ENCODE assay signal across 12 cellular contexts in genomic region chr12:123763093-123763492, GRCh38. TPM values are rescaled to one million over a fixed set of nuclear protein-coding genes. Genes with fewer than 3 reads are reported as not detected.
DNase-seq lines count a peak whose midpoint lies in the region; ATAC-seq and TF ChIP-seq lines count a peak whose summit lies in the region.
"Had no signal": no experiment of that assay in that cellular context is flagged by ENCODE, and none has a peak within 500 bp of the region (broad histone marks: within the 10 kb centered on the region; RNA-seq: fewer than 3 reads in every experiment).

No MANE protein-coding gene starts in this region.

- no peak overlapping the region for H3K27ac Mint-ChIP-seq in CD8-positive, alpha-beta T cell
- H3K27ac Mint-ChIP-seq: activated T-helper 1 cell treated with anti-CD3 and anti-CD28 coated beads, Interleukin-12 subunit alpha, Interleukin-12 subunit beta, Interleukin-2, Interleukin-4 antibody, amounts not matched to agents 30 ng/mL and 10 ng/mL and 1 ng/mL, durations not matched to agents 14 hours and 24 hours and 36 hours had no signal

- POLR2A ChIA-PET in CD8-positive, alpha-beta T cell (lab: Charles Lee): no interaction called here

- no peak overlapping the region for H4K5ac ChIP-seq in mesendoderm (ENCODE audit: low read length)

- CTCF ChIA-PET in CD8-positive, alpha-beta T cell (lab: Charles Lee): no interaction called here

- H3K56ac ChIP-seq in mesendoderm (ENCODE audit: low read length): no peak overlapping the region

- DNase-seq in CD8-positive, alpha-beta T cell: no peak
- DNase-seq in H7 (peak; percentile 90), mesendoderm (peak; percentile 79), mesenchymal stem cell (no peak), SIG-M5 (lab: John Stamatoyannopoulos, UW) (no peak)
- no peak for DNase-seq in activated CD4-positive, CD25-positive, alpha-beta regulatory T cell treated with anti-CD3 and anti-CD28 coated beads, Interleukin-2, amount 50 U/mL, for 72 hours
- DNase-seq: erythroblast; RPMI8226; stimulated activated naive B cell treated with anti-CD40 and anti-IgM and Interleukin-4, amounts not matched to agents 10 μg/mL and 1 μg/mL and 100 μg/mL, for 72 hours had no signal

- H3K23ac ChIP-seq in mesendoderm (ENCODE audit: low read length) (no peak overlapping the region), mesenchymal stem cell (ENCODE audit: low read length in 2 of 2) (no peak overlapping the region)

- H3K9me3 ChIP-seq in CD8-positive, alpha-beta T cell (ENCODE audit: low read length): no peaks in the 10 kb centered on the region
- H3K9me3 ChIP-seq in duodenal mucosa (ENCODE audit: control insufficient read depth in 1 of 2, low read length in 2 of 2) (no peaks in the 10 kb centered on the region), mesenchymal stem cell (ENCODE audit: control insufficient read depth, low read length) (no peaks in the 10 kb centered on the region)

- peaks cover 9% of the 10 kb centered on the region for H3K4me1 Mint-ChIP-seq in CD8-positive, alpha-beta T cell (ENCODE audit: low read depth)

- H3K79me1 ChIP-seq in mesendoderm (ENCODE audit: low read length): no peaks in the 10 kb centered on the region
- H3K79me1 ChIP-seq in mesenchymal stem cell (replicated peaks; ENCODE audit: low read length, poor library complexity, severe bottlenecking): no peaks in the 10 kb centered on the region

- no peak overlapping the region for H4K8ac ChIP-seq in mesendoderm (ENCODE audit: low read depth, low read length)
- H4K8ac ChIP-seq in mesenchymal stem cell (ENCODE audit: low read length): no peak overlapping the region

- H2AFZ ChIP-seq in mesenchymal stem cell (ENCODE audit: low read depth, low read length): no peak overlapping the region

- no peak overlapping the region for H3K4ac ChIP-seq in mesendoderm (ENCODE audit: low read depth, low read length)
- H3K4ac ChIP-seq in mesenchymal stem cell (ENCODE audit: low read depth in 1 of 2, low read length in 2 of 2): no peak overlapping the region

- H3K27me3 Mint-ChIP-seq in CD8-positive, alpha-beta T cell (ENCODE audit: low read depth): no peaks in the 10 kb centered on the region
- H3K27me3 Mint-ChIP-seq: stimulated activated naive B cell treated with anti-CD40 and anti-IgM and Interleukin-4, amounts not matched to agents 10 μg/mL and 1 μg/mL and 100 μg/mL, for 72 hours had no signal

- peak overlapping the region; percentile 95 for H3K4me2 ChIP-seq in mesendoderm (ENCODE audit: low read length)
- no peak overlapping the region for H3K4me2 ChIP-seq in mesenchymal stem cell (ENCODE audit: low read length, poor library complexity, severe bottlenecking)

- H3K27me3 ChIP-seq in CD8-positive, alpha-beta T cell (ENCODE audit: insufficient read depth, low read length): no peaks in the 10 kb centered on the region
- peaks cover 13% of the 10 kb centered on the region for H3K27me3 ChIP-seq in H7 (ENCODE audit: control insufficient read depth, insufficient read depth, low read length)
- H3K27me3 ChIP-seq in duodenal mucosa (ENCODE audit: control insufficient read depth in 1 of 2, insufficient read depth in 2 of 2, low read length in 2 of 2): no peaks in the 10 kb centered on the region
- H3K27me3 ChIP-seq in mesendoderm (ENCODE audit: insufficient read depth, low read length, poor library complexity): no peaks in the 10 kb centered on the region
- peaks cover 20 to 37% of the 10 kb centered on the region in 2 experiments for H3K27me3 ChIP-seq in mesenchymal stem cell (ENCODE audit: control insufficient read depth in 1 of 2, insufficient read depth in 1 of 2, low read length in 2 of 2)

- H4K91ac ChIP-seq in mesenchymal stem cell (ENCODE audit: low read length): no peak overlapping the region

- no peak overlapping the region for H3K14ac ChIP-seq in mesenchymal stem cell (ENCODE audit: low read length in 2 of 2)

- H3K79me2 ChIP-seq in mesendoderm (ENCODE audit: control insufficient read depth, insufficient read depth, low read length): no peaks in the 10 kb centered on the region

- H3K9me3 Mint-ChIP-seq in CD8-positive, alpha-beta T cell: no peaks in the 10 kb centered on the region
- H3K9me3 Mint-ChIP-seq: activated T-helper 1 cell treated with anti-CD3 and anti-CD28 coated beads, Interleukin-12 subunit alpha, Interleukin-12 subunit beta, Interleukin-2, Interleukin-4 antibody, amounts not matched to agents 30 ng/mL and 10 ng/mL and 1 ng/mL, durations not matched to agents 14 hours and 24 hours and 36 hours; stimulated activated naive B cell treated with anti-CD40 and anti-IgM and Interleukin-4, amounts not matched to agents 10 μg/mL and 1 μg/mL and 100 μg/mL, for 72 hours had no signal

- WGBS in mesendoderm (ENCODE audit: extremely low coverage, insufficient coverage, low lambda C conversion rate): no CpG with 5 or more reads among the region's 8 CpGs
- WGBS in mesenchymal stem cell: 69% methylated on average over 7 of the region's 8 CpGs

- peak overlapping the region; percentile 85 for H3K4me3 Mint-ChIP-seq in CD8-positive, alpha-beta T cell

- no peak for TF ChIP-seq CTCF in CD8-positive, alpha-beta T cell (IDR thresholded peaks at IDR 0.05)

- no peak overlapping the region for H3K18ac ChIP-seq in mesendoderm (ENCODE audit: low read length)
- H3K18ac ChIP-seq in mesenchymal stem cell (ENCODE audit: low read depth in 1 of 2, low read length in 2 of 2): no peak overlapping the region

- H2BK15ac ChIP-seq in mesendoderm (replicated peaks; ENCODE audit: low read depth) (no peak overlapping the region), mesenchymal stem cell (ENCODE audit: low read depth, poor library complexity, severe bottlenecking) (no peak overlapping the region)

- H3K27ac ChIP-seq in CD8-positive, alpha-beta T cell (ENCODE audit: low read depth, low read length): no peak overlapping the region
- H3K27ac ChIP-seq in duodenal mucosa (ENCODE audit: low read depth, low read length): no peak overlapping the region
- H3K27ac ChIP-seq in mesendoderm (ENCODE audit: low read depth, low read length): no peak overlapping the region
- no peak overlapping the region for H3K27ac ChIP-seq in mesenchymal stem cell (ENCODE audit: low read length, poor library complexity, severe bottlenecking)

- intact Hi-C loops in CD8-positive, alpha-beta T cell (cut with DNase I, micrococcal nuclease): no loop called here

- no peaks in the 10 kb centered on the region for H3K36me3 ChIP-seq in CD8-positive, alpha-beta T cell (ENCODE audit: insufficient read depth, low read length)
- peaks cover 2% of the 10 kb centered on the region; the same call in 1 of the 2 replicates for H3K36me3 ChIP-seq in H7 (replicated peaks; ENCODE audit: control insufficient read depth, insufficient read depth, low read length)
- peaks cover 0 to 16% of the 10 kb centered on the region in 2 donors for H3K36me3 ChIP-seq in duodenal mucosa (ENCODE audit: control insufficient read depth in 1 of 2, insufficient read depth in 2 of 2, low read length in 2 of 2)
- H3K36me3 ChIP-seq in mesendoderm (ENCODE audit: control insufficient read depth, insufficient read depth, low read length): peaks cover 3% of the 10 kb centered on the region
- H3K36me3 ChIP-seq in mesenchymal stem cell (ENCODE audit: control insufficient read depth in 1 of 2, insufficient read depth in 2 of 2, low read depth in 1 of 2, low read length in 2 of 2): peaks cover 0 to 6% of the 10 kb centered on the region in 2 experiments

- peak overlapping the region; percentile 54 for H3K4me3 ChIP-seq in CD8-positive, alpha-beta T cell (ENCODE audit: low read depth, low read length)
- H3K4me3 ChIP-seq in H7 (ENCODE audit: insufficient read depth, low read depth, low read length) (peak overlapping the region; percentile 62), duodenal mucosa (ENCODE audit: low read depth in 1 of 2, low read length in 2 of 2) (peak overlapping the region; percentile 66 to 75), mesendoderm (ENCODE audit: low read length) (no peak overlapping the region), mesenchymal stem cell (ENCODE audit: insufficient read depth in 1 of 2, low read depth in 1 of 2, low read length in 2 of 2) (no peak overlapping the region)

- no peak overlapping the region for H2BK120ac ChIP-seq in mesendoderm (ENCODE audit: low read depth, low read length)
- no peak overlapping the region for H2BK120ac ChIP-seq in mesenchymal stem cell (ENCODE audit: low read depth, low read length)

- H3K4me1 ChIP-seq in CD8-positive, alpha-beta T cell (ENCODE audit: insufficient read depth, low read length): peaks cover 14% of the 10 kb centered on the region
- H3K4me1 ChIP-seq in duodenal mucosa (ENCODE audit: control insufficient read depth in 1 of 2, insufficient read depth in 2 of 2, low read length in 2 of 2) (peaks cover 8 to 18% of the 10 kb centered on the region in 2 donors), mesendoderm (ENCODE audit: control insufficient read depth, low read depth, low read length) (peaks cover 3% of the 10 kb centered on the region), mesenchymal stem cell (ENCODE audit: control insufficient read depth, insufficient read depth, low read depth, low read length) (peaks cover 11% of the 10 kb centered on the region)

- ATAC-seq in CD8-positive, alpha-beta T cell: no peak
- ATAC-seq in GM18907 (IDR thresholded peaks at IDR 0.05; ENCODE audit: unreplicated experiment): no peak

- H3K9ac ChIP-seq in duodenal mucosa (ENCODE audit: low read depth in 1 of 2, low read length in 2 of 2) (no peak overlapping the region), mesendoderm (ENCODE audit: low read length) (no peak overlapping the region), mesenchymal stem cell (ENCODE audit: low read length) (no peak overlapping the region)

- peaks cover 10% of the 10 kb centered on the region for H3K36me3 Mint-ChIP-seq in CD8-positive, alpha-beta T cell

- H2BK5ac ChIP-seq in mesendoderm (ENCODE audit: low read length) (no peak overlapping the region), mesenchymal stem cell (ENCODE audit: low read depth, low read length, poor library complexity, severe bottlenecking) (no peak overlapping the region)

- H2BK12ac ChIP-seq in mesenchymal stem cell (ENCODE audit: low read length in 2 of 2): no peak overlapping the region

- H2AK5ac ChIP-seq in mesendoderm (ENCODE audit: low read length) (no peak overlapping the region), mesenchymal stem cell (ENCODE audit: low read length, severe bottlenecking) (no peak overlapping the region)

RNA-seq across cellular contexts. Expression of gene DNAH10, which starts 1.0 kb away (rescaled TPM):
- total RNA-seq in CD8-positive, alpha-beta T cell: under 1 TPM; 0.16 to 0.19 TPM
- total RNA-seq in H7 (2014; rRNA removed; shearing (Covaris generic)): 0.03 TPM in 1 of 2 replicates, not detected in the other
- polyA plus RNA-seq in mesendoderm (2013, experiment 1 of 2): 0.25 TPM
- polyA plus RNA-seq in mesendoderm (2013, experiment 2 of 2): 0.21 TPM
- polyA plus RNA-seq in mesenchymal stem cell (2013, experiment 1 of 2): 0.11 TPM
- polyA plus RNA-seq in mesenchymal stem cell (2013, experiment 2 of 2): 0.25 TPM

RNA-seq across cellular contexts. Expression of gene ATP6V0A2, which starts 50.9 kb away (rescaled TPM):
- total RNA-seq in CD8-positive, alpha-beta T cell: 10 to 100 TPM; 26.1 to 32.1 TPM
- total RNA-seq in H7 (2014; rRNA removed; shearing (Covaris generic)): 22.3 and 31.9 TPM in 2 replicates
- polyA plus RNA-seq in mesendoderm (2013, experiment 1 of 2): 21.8 TPM
- 24.5 TPM for polyA plus RNA-seq in mesendoderm (2013, experiment 2 of 2)
- 11.0 TPM for polyA plus RNA-seq in mesenchymal stem cell (2013, experiment 1 of 2)
- 8.9 TPM for polyA plus RNA-seq in mesenchymal stem cell (2013, experiment 2 of 2)

Comparison
In these comparisons a context has a peak if more than half of its experiments do, and no peak if none do; other contexts are left out.
1. DNase-seq: peak in H7 (single experiment) and mesendoderm (single experiment); none in CD8-positive, alpha-beta T cell (0 of 7), mesenchymal stem cell (single experiment), SIG-M5 (single experiment) and activated CD4-positive, CD25-positive, alpha-beta regulatory T cell treated with anti-CD3 and anti-CD28 coated beads, Interleukin-2, amount 50 U/mL, for 72 hours (single experiment).
2. H3K4me3 ChIP-seq: peak in CD8-positive, alpha-beta T cell (single experiment), H7 (single experiment) and duodenal mucosa (2 of 2); none in mesendoderm (single experiment) and mesenchymal stem cell (0 of 2).